In genomic region chr12:113089839-113090238, GRCh38 we compare ENCODE assay signal across 22 cellular contexts. TPM values are rescaled to one million over a fixed set of nuclear protein-coding genes. Genes with fewer than 3 reads are reported as not detected.
DNase-seq lines count a peak whose midpoint lies in the region; ATAC-seq and TF ChIP-seq lines count a peak whose summit lies in the region.
"Had no signal": no experiment of that assay in that cellular context is flagged by ENCODE, and none has a peak within 500 bp of the region (broad histone marks: within the 10 kb centered on the region; RNA-seq: fewer than 3 reads in every experiment).

No MANE protein-coding gene starts in this region.

- peaks cover 86% of the 10 kb centered on the region for H3K36me3 ChIP-seq in OCI-LY1 (ENCODE audit: insufficient read depth, low read length)
- H3K36me3 ChIP-seq in subcutaneous abdominal adipose tissue (ENCODE audit: control insufficient read depth in 5 of 5, insufficient read depth in 5 of 5, low read length in 5 of 5) = peaks cover 0 to 13% (median 10%) of the 10 kb centered on the region in 5 donors
- H3K36me3 ChIP-seq: tibial nerve had no signal

- H3K27me3 Mint-ChIP-seq in activated naive CD4-positive, alpha-beta T cell treated with anti-CD3 and anti-CD28 coated beads for 36 hours (ENCODE audit: low read depth) = no peaks in the 10 kb centered on the region
- no peaks in the 10 kb centered on the region for H3K27me3 Mint-ChIP-seq in central memory CD8-positive, alpha-beta T cell
- H3K27me3 Mint-ChIP-seq in glutamatergic neuron (ENCODE audit: unreplicated experiment) = peaks cover 12% of the 10 kb centered on the region

- no peaks in the 10 kb centered on the region for H4K20me1 ChIP-seq in OCI-LY1 (ENCODE audit: insufficient read depth, low read length)

- peaks cover 89% of the 10 kb centered on the region for H3K4me1 ChIP-seq in OCI-LY1 (ENCODE audit: insufficient read depth, low read length, severe bottlenecking)
- H3K4me1 ChIP-seq in subcutaneous abdominal adipose tissue (ENCODE audit: control insufficient read depth in 5 of 5, insufficient read depth in 5 of 5, low read length in 5 of 5) = peaks cover 2 to 35% (median 10%) of the 10 kb centered on the region in 5 donors

- H3K27ac ChIP-seq in OCI-LY1 (ENCODE audit: low read depth, low read length, poor library complexity, severe bottlenecking) (peak overlapping the region; percentile 97), subcutaneous abdominal adipose tissue (ENCODE audit: low read depth, low read length) (peak overlapping the region; percentile 17)
- H3K27ac ChIP-seq: VCaP had no signal

- CTCF ChIA-PET in activated naive CD4-positive, alpha-beta T cell treated with anti-CD3 and anti-CD28 coated beads for 36 hours (lab: Charles Lee) = interaction anchor here (0.9 to 2.2 kb wide), 6 partner anchors 9 to 85 kb away, joined by 3 to 21 read pairs (median 5); no protein-coding TSS in a partner anchor

- H3K4me3 Mint-ChIP-seq in activated naive CD4-positive, alpha-beta T cell treated with anti-CD3 and anti-CD28 coated beads for 36 hours = peak overlapping the region; percentile 53
- peak overlapping the region; percentile 64 for H3K4me3 Mint-ChIP-seq in central memory CD8-positive, alpha-beta T cell
- no peak overlapping the region for H3K4me3 Mint-ChIP-seq in glutamatergic neuron (ENCODE audit: unreplicated experiment)
- H3K4me3 Mint-ChIP-seq: brain had no signal

- TF ChIP-seq CTCF in OCI-LY1 (IDR thresholded peaks at IDR 0.05; ENCODE audit: low read length) (no peak), glutamatergic neuron (IDR thresholded peaks at IDR 0.05; ENCODE audit: partially characterized antibody, unreplicated experiment) (no peak)

- H3K9me2 ChIP-seq in OCI-LY1 (ENCODE audit: low read depth, low read length) = no peaks in the 10 kb centered on the region

- H3K9me3 ChIP-seq in OCI-LY1 (ENCODE audit: low read length) (no peaks in the 10 kb centered on the region), subcutaneous abdominal adipose tissue (ENCODE audit: control insufficient read depth in 5 of 5, low read length in 5 of 5) (no peaks in the 10 kb centered on the region)
- H3K9me3 ChIP-seq: tibial nerve had no signal

- H3K9ac ChIP-seq in OCI-LY1 (ENCODE audit: low read length) (peak overlapping the region; percentile 39), subcutaneous abdominal adipose tissue (ENCODE audit: low read length in 5 of 5) (peak overlapping the region in 1 of 5 donors; percentile 44)

- H2AFZ ChIP-seq in OCI-LY1 (ENCODE audit: low read length) = no peak overlapping the region

- H3K4me3 ChIP-seq in OCI-LY1 (ENCODE audit: low read depth, low read length, poor library complexity, severe bottlenecking) = peak overlapping the region; percentile 23
- no peak overlapping the region for H3K4me3 ChIP-seq in subcutaneous abdominal adipose tissue (ENCODE audit: low read depth in 1 of 5, low read length in 5 of 5)
- H3K4me3 ChIP-seq: tibial nerve had no signal

- H3F3A ChIP-seq in OCI-LY1 (ENCODE audit: insufficient read depth, low read length) = peaks cover 16% of the 10 kb centered on the region

- ATAC-seq in central memory CD8-positive, alpha-beta T cell (replicated peaks; ENCODE audit: extremely low read depth, poor library complexity, severe bottlenecking) = no peak
- no peak for ATAC-seq in GM18909 (IDR thresholded peaks at IDR 0.05; ENCODE audit: poor library complexity, unreplicated experiment)
- ATAC-seq: HCT116 had no signal

- peaks cover 4% of the 10 kb centered on the region for H3K9me3 Mint-ChIP-seq in activated naive CD4-positive, alpha-beta T cell treated with anti-CD3 and anti-CD28 coated beads for 36 hours
- no peaks in the 10 kb centered on the region for H3K9me3 Mint-ChIP-seq in central memory CD8-positive, alpha-beta T cell
- peaks cover 2% of the 10 kb centered on the region for H3K9me3 Mint-ChIP-seq in glutamatergic neuron (ENCODE audit: unreplicated experiment)

- DNase-seq in activated naive CD4-positive, alpha-beta T cell treated with anti-CD3 and anti-CD28 coated beads for 36 hours = no peak
- no peak for DNase-seq in activated naive CD4-positive, alpha-beta T cell treated with anti-CD3 and anti-CD28 coated beads, Interleukin-2, amount 50 U/mL, for 16 hours
- no peak for DNase-seq in central memory CD8-positive, alpha-beta T cell (ENCODE audit: low spot score in 2 of 2)
- no peak for DNase-seq in glutamatergic neuron
- DNase-seq in stimulated activated CD4-positive, alpha-beta T cell treated with anti-CD3 and anti-CD28 coated beads, Interleukin-15, amount 100 ng/mL, for 24 hours = no peak
- DNase-seq: EL, foreskin melanocyte, KBM-7, kidney glomerular epithelial cell, NCI-H1048, NCI-H2081, NCI-H524 treated with DMSO at 0.1 percent for 48 hours, Right ventricle myocardium superior had no signal

- peak overlapping the region; percentile 86 for H3K27ac Mint-ChIP-seq in activated naive CD4-positive, alpha-beta T cell treated with anti-CD3 and anti-CD28 coated beads for 36 hours
- H3K27ac Mint-ChIP-seq in central memory CD8-positive, alpha-beta T cell (ENCODE audit: low read depth) = peak overlapping the region; percentile 91
- no peak overlapping the region for H3K27ac Mint-ChIP-seq in glutamatergic neuron (ENCODE audit: unreplicated experiment)
- H3K27ac Mint-ChIP-seq: brain had no signal

- no peaks in the 10 kb centered on the region for H3K79me2 ChIP-seq in OCI-LY1 (ENCODE audit: insufficient read depth, low read length)

- intact Hi-C loops in activated naive CD4-positive, alpha-beta T cell treated with anti-CD3 and anti-CD28 coated beads for 36 hours (cut with micrococcal nuclease) = loop anchor here (1.0 to 2.0 kb wide), 2 partner anchors 20 to 111 kb away; partner anchors contain the start of gene OAS2

- H3K4me1 Mint-ChIP-seq in activated naive CD4-positive, alpha-beta T cell treated with anti-CD3 and anti-CD28 coated beads for 36 hours (ENCODE audit: low read depth) = peaks cover 79% of the 10 kb centered on the region
- H3K4me1 Mint-ChIP-seq in central memory CD8-positive, alpha-beta T cell = peaks cover 81% of the 10 kb centered on the region
- peaks cover 13% of the 10 kb centered on the region for H3K4me1 Mint-ChIP-seq in glutamatergic neuron (ENCODE audit: low read depth, unreplicated experiment)

- H3K4me2 ChIP-seq in OCI-LY1 (ENCODE audit: low read length) = peak overlapping the region; percentile 52; the same call in 1 of the 2 replicates

- no peaks in the 10 kb centered on the region for H3K36me3 Mint-ChIP-seq in activated naive CD4-positive, alpha-beta T cell treated with anti-CD3 and anti-CD28 coated beads for 36 hours (ENCODE audit: low read depth)
- peaks cover 4% of the 10 kb centered on the region for H3K36me3 Mint-ChIP-seq in central memory CD8-positive, alpha-beta T cell (ENCODE audit: insufficient read depth)
- no peaks in the 10 kb centered on the region for H3K36me3 Mint-ChIP-seq in glutamatergic neuron (ENCODE audit: unreplicated experiment)

- H3K27me3 ChIP-seq in OCI-LY1 (ENCODE audit: insufficient read depth, low read length) (no peaks in the 10 kb centered on the region), subcutaneous abdominal adipose tissue (ENCODE audit: control insufficient read depth in 5 of 5, insufficient read depth in 4 of 5, low read length in 5 of 5) (peaks cover 0 to 7% (median 0%) of the 10 kb centered on the region in 5 donors)

RNA-seq across cellular contexts. Expression of gene DTX1, which starts 33.3 kb away (rescaled TPM):
- 10 to 100 TPM in 1 of 2 experiments, 1 to 10 TPM in 1; 8.3 to 10.7 TPM for total RNA-seq in activated naive CD4-positive, alpha-beta T cell treated with anti-CD3 and anti-CD28 coated beads for 36 hours
- 4.3 TPM for total RNA-seq in glutamatergic neuron (ENCODE audit: unreplicated experiment)
- total RNA-seq: epithelial cell of proximal tubule had no signal

RNA-seq across cellular contexts. Expression of gene RASAL1, which starts 45.7 kb away (rescaled TPM):
- 1 to 10 TPM; 2.6 to 3.2 TPM for total RNA-seq in activated naive CD4-positive, alpha-beta T cell treated with anti-CD3 and anti-CD28 coated beads for 36 hours
- not detected for total RNA-seq in glutamatergic neuron (ENCODE audit: unreplicated experiment)
- total RNA-seq: Right ventricle myocardium superior; T-helper 1 cell treated with Interleukin-12 subunit alpha and Interleukin-12 subunit beta and Interleukin-4 antibody, amounts not matched to agents 30 ng/mL and 1 ng/mL, for 36 hours had no signal

RNA-seq across cellular contexts. Expression of gene CFAP73, which starts 59.7 kb away (rescaled TPM):
- 1 to 10 TPM in 1 of 2 experiments, under 1 TPM in 1; 0.57 to 1.3 TPM for total RNA-seq in activated naive CD4-positive, alpha-beta T cell treated with anti-CD3 and anti-CD28 coated beads for 36 hours
- total RNA-seq in glutamatergic neuron (ENCODE audit: unreplicated experiment) = not detected
- total RNA-seq: epithelial cell of proximal tubule, Right ventricle myocardium superior, tibial nerve had no signal
